In the genomic region with DNA sequence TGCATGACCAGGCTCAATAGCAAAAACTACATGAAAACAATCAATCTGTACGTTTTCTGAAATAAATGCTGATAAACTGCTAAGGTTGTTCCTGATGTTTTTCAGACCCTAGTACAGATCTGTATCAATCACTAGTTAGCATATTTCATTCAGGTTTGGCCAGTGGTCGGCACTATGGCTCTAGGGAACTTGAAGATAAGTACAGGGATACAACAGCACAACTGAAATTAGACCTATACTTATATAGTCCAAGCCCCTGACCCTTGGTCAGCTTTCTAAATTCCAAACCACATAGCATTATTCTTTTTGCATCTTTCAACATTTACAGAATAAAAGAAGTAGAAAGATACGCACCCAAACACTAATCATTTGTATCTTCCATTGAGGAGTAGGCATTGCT, we compare ENCODE assay signal across 18 cellular contexts.
"Had no signal": no experiment of that assay in that cellular context is flagged by ENCODE, and none has a peak within 500 bp of the region (broad histone marks: within the 10 kb centered on the region; RNA-seq: fewer than 3 reads in every experiment).

No MANE protein-coding gene starts in this region.

- FAIRE-seq: keratinocyte, urothelium cell line had no signal

- H3K4me3 ChIP-seq: hepatocyte, thyroid gland had no signal

- ATAC-seq: left lobe of liver; natural killer cell; stimulated activated naive B cell treated with anti-CD40 and anti-IgM and Interleukin-4, amounts not matched to agents 10 μg/mL and 1 μg/mL and 100 μg/mL, for 72 hours had no signal

- H3K4me1 Mint-ChIP-seq: activated naive CD8-positive, alpha-beta T cell treated with anti-CD3 and anti-CD28 coated beads, Interleukin-2, amount 10 ng/mL, durations not matched to agents 7 days and 5 days; brain; central memory CD8-positive, alpha-beta T cell; memory B cell; natural killer cell; stimulated activated naive B cell treated with anti-CD40 and anti-IgM and Interleukin-4, amounts not matched to agents 10 μg/mL and 1 μg/mL and 100 μg/mL, for 72 hours had no signal

- H3K36me3 ChIP-seq: thyroid gland had no signal

- H3K9me3 Mint-ChIP-seq: activated naive CD8-positive, alpha-beta T cell treated with anti-CD3 and anti-CD28 coated beads, Interleukin-2, amount 10 ng/mL, durations not matched to agents 7 days and 5 days; central memory CD8-positive, alpha-beta T cell; memory B cell; stimulated activated naive B cell treated with anti-CD40 and anti-IgM and Interleukin-4, amounts not matched to agents 10 μg/mL and 1 μg/mL and 100 μg/mL, for 72 hours had no signal

- H3K27me3 ChIP-seq: hepatocyte, thyroid gland had no signal

- H3K4me3 Mint-ChIP-seq: activated naive CD8-positive, alpha-beta T cell treated with anti-CD3 and anti-CD28 coated beads, Interleukin-2, amount 10 ng/mL, durations not matched to agents 7 days and 5 days; brain; central memory CD8-positive, alpha-beta T cell; memory B cell; natural killer cell; stimulated activated naive B cell treated with anti-CD40 and anti-IgM and Interleukin-4, amounts not matched to agents 10 μg/mL and 1 μg/mL and 100 μg/mL, for 72 hours had no signal

- H3K27ac Mint-ChIP-seq: activated naive CD8-positive, alpha-beta T cell treated with anti-CD3 and anti-CD28 coated beads, Interleukin-2, amount 10 ng/mL, durations not matched to agents 7 days and 5 days; brain; memory B cell; natural killer cell; stimulated activated naive B cell treated with anti-CD40 and anti-IgM and Interleukin-4, amounts not matched to agents 10 μg/mL and 1 μg/mL and 100 μg/mL, for 72 hours had no signal

- H3K9me3 ChIP-seq: thyroid gland had no signal

- H3K27ac ChIP-seq: hepatocyte, thyroid gland had no signal

- DNase-seq: activated CD4-positive, alpha-beta T cell treated with anti-CD3 and anti-CD28 coated beads, Interleukin-2, amount 50 U/mL, for 1 hour; activated naive CD4-positive, alpha-beta T cell; activated naive CD8-positive, alpha-beta T cell treated with anti-CD3 and anti-CD28 coated beads, Interleukin-2, amount 10 ng/mL, durations not matched to agents 7 days and 5 days; activated T-cell treated with anti-CD3 and anti-CD28 coated beads for 4 hours; effector memory CD4-positive, alpha-beta T cell; natural killer cell; posterior cingulate gyrus; retina; stimulated activated CD4-positive, alpha-beta T cell treated with anti-CD3 and anti-CD28 coated beads, Interleukin-2, amount 100 ng/mL, for 48 hours; stimulated activated naive B cell treated with anti-CD40 and anti-IgM and Interleukin-4, amounts not matched to agents 10 μg/mL and 1 μg/mL and 100 μg/mL, for 72 hours; thyroid gland had no signal

- H3K27me3 Mint-ChIP-seq: brain; central memory CD8-positive, alpha-beta T cell; stimulated activated naive B cell treated with anti-CD40 and anti-IgM and Interleukin-4, amounts not matched to agents 10 μg/mL and 1 μg/mL and 100 μg/mL, for 72 hours had no signal

- H3K4me1 ChIP-seq: thyroid gland had no signal

- H3K36me3 Mint-ChIP-seq: activated naive CD8-positive, alpha-beta T cell treated with anti-CD3 and anti-CD28 coated beads, Interleukin-2, amount 10 ng/mL, durations not matched to agents 7 days and 5 days; brain; memory B cell; natural killer cell; stimulated activated naive B cell treated with anti-CD40 and anti-IgM and Interleukin-4, amounts not matched to agents 10 μg/mL and 1 μg/mL and 100 μg/mL, for 72 hours had no signal
